In the genomic region with DNA sequence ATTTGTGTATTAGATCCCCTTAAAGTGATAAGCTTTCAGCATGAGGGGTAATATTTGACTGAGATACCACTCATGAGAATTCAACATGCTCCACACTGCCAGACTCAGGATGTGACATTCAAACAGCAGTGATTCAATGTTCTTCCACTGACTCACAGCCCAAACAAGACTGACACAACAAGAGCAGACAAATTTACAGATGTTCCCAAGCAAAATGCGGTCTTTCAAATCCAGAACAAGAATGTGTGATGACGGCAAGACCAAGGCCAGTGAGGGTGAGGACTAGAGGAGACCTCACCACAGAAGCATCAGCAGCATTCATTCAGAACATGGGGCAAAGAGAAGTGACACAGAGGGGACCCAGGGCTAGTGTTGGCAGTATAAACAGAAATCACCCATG, we compare ENCODE assay signal across 16 cellular contexts.
DNase-seq lines count a peak whose midpoint lies in the region; TF ChIP-seq lines count a peak whose summit lies in the region.
"Had no signal": no experiment of that assay in that cellular context is flagged by ENCODE, and none has a peak within 500 bp of the region (broad histone marks: within the 10 kb centered on the region; RNA-seq: fewer than 3 reads in every experiment).

No MANE protein-coding gene starts in this region.

- peaks cover 1 to 6% (median 4%) of the 10 kb centered on the region in 7 donors for H3K9me3 Mint-ChIP-seq in CD14-positive monocyte
- H3K9me3 Mint-ChIP-seq: activated T-helper 17 cell treated with anti-CD3 and anti-CD28 coated beads, Interleukin-2, amount 50 U/mL, for 72 hours had no signal

- POLR2A ChIA-PET in BJ (lab: Charles Lee) = no interaction called here
- POLR2A ChIA-PET in RWPE1 (lab: Yijun Ruan, JAX; ENCODE audit: low non-redundant PET) = no interaction called here

- DNase-seq in BJ (ENCODE audit: low read depth) (peak; percentile 42), RWPE1 (ENCODE audit: low spot score) (no peak), fibroblast of gingiva (ENCODE audit: low read depth) (peak; percentile 82), osteoblast (ENCODE audit: insufficient read length, low spot score, missing footprints) (no peak), NCI-H2107 treated with DMSO at 0.1 percent for 48 hours (lab: John Stamatoyannopoulos, UW; ENCODE audit: unreplicated experiment) (no peak), medulla oblongata (ENCODE audit: extremely low spot score) (no peak), CD14-positive monocyte (ENCODE audit: low spot score) (no peak), pons (ENCODE audit: low spot score) (no peak)
- DNase-seq: Calu3, GF-D8, glutamatergic neuron, Peyer's patch had no signal

- peaks cover 29% of the 10 kb centered on the region for H3K4me1 Mint-ChIP-seq in CD14-positive monocyte
- H3K4me1 Mint-ChIP-seq: activated T-helper 17 cell treated with anti-CD3 and anti-CD28 coated beads, Interleukin-2, amount 50 U/mL, for 72 hours; mesothelial cell of epicardium; neural crest cell had no signal

- CTCF ChIA-PET in BJ (lab: Yijun Ruan, JAX) = no interaction called here
- CTCF ChIA-PET in RWPE1 (lab: Yijun Ruan, JAX) = interaction anchor here (0.5 kb wide), 1 partner anchor 16 kb away, joined by 3 read pairs; no protein-coding TSS in a partner anchor

- no peaks in the 10 kb centered on the region for H3K9me3 ChIP-seq in osteoblast (ENCODE audit: low read depth, low read length)
- H3K9me3 ChIP-seq: Peyer's patch had no signal

- no peaks in the 10 kb centered on the region for H4K20me1 ChIP-seq in osteoblast (ENCODE audit: insufficient read depth, low read length)

- no peaks in the 10 kb centered on the region for H3K36me3 ChIP-seq in BJ (ENCODE audit: control insufficient read depth, insufficient read depth, low read length)
- no peaks in the 10 kb centered on the region for H3K36me3 ChIP-seq in osteoblast (ENCODE audit: insufficient read depth, low read length)
- H3K36me3 ChIP-seq: Peyer's patch had no signal

- H3K27ac ChIP-seq in RWPE1 = peak overlapping the region; percentile 38; the same call in 1 of the 2 replicates
- peak overlapping the region; percentile 76 for H3K27ac ChIP-seq in osteoblast (ENCODE audit: low read depth, low read length)
- H3K27ac ChIP-seq: Peyer's patch, VCaP had no signal

- H3K4me1 ChIP-seq in osteoblast (ENCODE audit: insufficient read depth, low read length) = peaks cover 17% of the 10 kb centered on the region
- H3K4me1 ChIP-seq: Peyer's patch had no signal

- no peaks in the 10 kb centered on the region for H3K27me3 Mint-ChIP-seq in CD14-positive monocyte (ENCODE audit: low read depth in 3 of 3)
- H3K27me3 Mint-ChIP-seq: activated T-helper 17 cell treated with anti-CD3 and anti-CD28 coated beads, Interleukin-2, amount 50 U/mL, for 72 hours had no signal

- H3K4me3 Mint-ChIP-seq in CD14-positive monocyte = no peak overlapping the region
- H3K4me3 Mint-ChIP-seq: activated T-helper 17 cell treated with anti-CD3 and anti-CD28 coated beads, Interleukin-2, amount 50 U/mL, for 72 hours; mesothelial cell of epicardium; neural crest cell had no signal

- no peak overlapping the region for H3K4me2 ChIP-seq in osteoblast (ENCODE audit: insufficient read depth, low read length)

- intact Hi-C loops in CD14-positive monocyte (cut with micrococcal nuclease) = no loop called here

- no peaks in the 10 kb centered on the region for H3K36me3 Mint-ChIP-seq in CD14-positive monocyte
- H3K36me3 Mint-ChIP-seq: mesothelial cell of epicardium had no signal

- no peak overlapping the region for H2AFZ ChIP-seq in osteoblast (ENCODE audit: low read length)

- no peak overlapping the region for H3K27ac Mint-ChIP-seq in CD14-positive monocyte
- H3K27ac Mint-ChIP-seq: activated T-helper 17 cell treated with anti-CD3 and anti-CD28 coated beads, Interleukin-2, amount 50 U/mL, for 72 hours; mesothelial cell of epicardium had no signal

- H3K4me3 ChIP-seq in BJ (ENCODE audit: low read depth, low read length) = no peak overlapping the region
- no peak overlapping the region for H3K4me3 ChIP-seq in osteoblast (ENCODE audit: insufficient read depth, low read length)
- H3K4me3 ChIP-seq: Peyer's patch had no signal

- no peaks in the 10 kb centered on the region for H3K79me2 ChIP-seq in osteoblast (ENCODE audit: insufficient read depth, low read length)

- TF ChIP-seq CTCF in BJ (IDR thresholded peaks at IDR 0.05; ENCODE audit: insufficient read depth, low read depth, low read length) (no peak), RWPE1 (conservative IDR thresholded peaks at IDR 0.05; ENCODE audit: low read depth) (no peak), osteoblast (IDR thresholded peaks at IDR 0.05; ENCODE audit: extremely low read depth, low read depth, low read length) (no peak), CD14-positive monocyte (IDR thresholded peaks at IDR 0.05) (no peak)

- H3K27me3 ChIP-seq in BJ (ENCODE audit: control insufficient read depth, insufficient read depth, low read length) = no peaks in the 10 kb centered on the region
- no peaks in the 10 kb centered on the region for H3K27me3 ChIP-seq in osteoblast (ENCODE audit: insufficient read depth, low read length)
- H3K27me3 ChIP-seq: Peyer's patch had no signal

Comparison
In these comparisons a context has a peak if more than half of its experiments do, and no peak if none do; other contexts are left out.
1. DNase-seq: peak in BJ (single experiment) and fibroblast of gingiva (single experiment); none in RWPE1 (single experiment), osteoblast (single experiment), NCI-H2107 treated with DMSO at 0.1 percent for 48 hours (single experiment), medulla oblongata (single experiment), CD14-positive monocyte (single experiment) and pons (single experiment).